In genomic region chr11:83648610-83649467, GRCh38 we compare ENCODE assay signal across 29 cellular contexts.
DNase-seq lines count a peak whose midpoint lies in the region; FAIRE-seq and TF ChIP-seq lines count a peak whose summit lies in the region.
"Had no signal": no experiment of that assay in that cellular context is flagged by ENCODE, and none has a peak within 500 bp of the region (broad histone marks: within the 10 kb centered on the region; RNA-seq: fewer than 3 reads in every experiment).

No MANE protein-coding gene starts in this region.

- no peak overlapping the region for H4K8ac ChIP-seq in mesendoderm (ENCODE audit: low read depth, low read length)

- POLR2A ChIA-PET in Caco-2 (lab: Charles Lee) = interaction anchor here (0.7 to 1.3 kb wide), 4 partner anchors 17 to 492 kb away, joined by 3 to 5 read pairs (median 3); partner anchors contain the start of gene PCF11

- no peak overlapping the region for H2BK5ac ChIP-seq in mesendoderm (ENCODE audit: low read length)

- H3K27ac ChIP-seq in mesendoderm (ENCODE audit: low read depth, low read length) = no peak overlapping the region
- H3K27ac ChIP-seq in spleen = no peak overlapping the region
- H3K27ac ChIP-seq: SJCRH30, stomach, transverse colon had no signal

- no CpG with 5 or more reads among the region's 2 CpGs for WGBS in mesendoderm (ENCODE audit: extremely low coverage, insufficient coverage, low lambda C conversion rate)
- 62 to 87% (median 76%) methylated on average over 2 of the region's 2 CpGs for WGBS in spleen, 5 donors

- H3K4me1 Mint-ChIP-seq in Caco-2 (ENCODE audit: low read depth, unreplicated experiment) = peaks cover 18% of the 10 kb centered on the region
- H3K4me1 Mint-ChIP-seq: activated naive CD8-positive, alpha-beta T cell treated with anti-CD3 and anti-CD28 coated beads, Interleukin-2, amount 10 ng/mL, durations not matched to agents 7 days and 5 days; CD8-positive, alpha-beta memory T cell had no signal

- no peaks in the 10 kb centered on the region for H3K27me3 Mint-ChIP-seq in Caco-2 (ENCODE audit: insufficient read depth, unreplicated experiment)
- H3K27me3 Mint-ChIP-seq: activated naive CD8-positive, alpha-beta T cell treated with anti-CD3 and anti-CD28 coated beads, Interleukin-2, amount 10 ng/mL, durations not matched to agents 7 days and 5 days had no signal

- no peak overlapping the region for H3K56ac ChIP-seq in mesendoderm (ENCODE audit: low read length)

- peak overlapping the region; percentile 39 for H3K18ac ChIP-seq in mesendoderm (ENCODE audit: low read length)

- no peak for TF ChIP-seq POLR2A in spleen (IDR thresholded peaks at IDR 0.05)

- H3K9ac ChIP-seq in mesendoderm (ENCODE audit: low read length) = no peak overlapping the region

- BruUV-seq in Caco-2 (replicated peaks; lab: Mats Ljungman, UMichigan) = no TSS peak

- no peaks in the 10 kb centered on the region for H3K9me3 ChIP-seq in Caco-2
- no peaks in the 10 kb centered on the region for H3K9me3 ChIP-seq in spleen
- H3K9me3 ChIP-seq: BE2C, MG63, SJCRH30, stomach, transverse colon had no signal

- CTCF ChIA-PET in Caco-2 (lab: Charles Lee) = interaction anchor here (0.9 to 1.7 kb wide), 5 partner anchors 42 to 363 kb away, joined by 3 to 14 read pairs (median 3); partner anchors contain the start of gene CCDC90B

- no peak overlapping the region for H3K23ac ChIP-seq in mesendoderm (ENCODE audit: low read length)

- no peak overlapping the region for H2AK5ac ChIP-seq in mesendoderm (ENCODE audit: low read length)

- no peaks in the 10 kb centered on the region for H3K79me1 ChIP-seq in mesendoderm (ENCODE audit: low read length)

- no peak for FAIRE-seq in GM19239 (lab: Jason Lieb, UNC)
- FAIRE-seq: astrocyte, endothelial cell of umbilical vein, TTC549 had no signal

- no peak overlapping the region for H2BK120ac ChIP-seq in mesendoderm (ENCODE audit: low read depth, low read length)

- H3K4me3 ChIP-seq in Caco-2 (ENCODE audit: low read depth, low read length) (no peak overlapping the region), epithelial cell of proximal tubule (ENCODE audit: low read depth, low read length) (no peak overlapping the region), mesendoderm (ENCODE audit: low read length) (no peak overlapping the region), spleen (no peak overlapping the region)
- H3K4me3 ChIP-seq: lung, MG63, SJCRH30, stomach, transverse colon had no signal

- H3K9me3 Mint-ChIP-seq in Caco-2 (ENCODE audit: unreplicated experiment) = no peaks in the 10 kb centered on the region
- H3K9me3 Mint-ChIP-seq: activated CD8-positive, alpha-beta T cell treated with anti-CD3 and anti-CD28 coated beads for 36 hours; activated naive CD8-positive, alpha-beta T cell treated with anti-CD3 and anti-CD28 coated beads, Interleukin-2, amount 10 ng/mL, durations not matched to agents 7 days and 5 days; CD8-positive, alpha-beta memory T cell had no signal

- H3K4me2 ChIP-seq in mesendoderm (ENCODE audit: low read length) = no peak overlapping the region

- H3K36me3 Mint-ChIP-seq in Caco-2 (ENCODE audit: insufficient read depth, unreplicated experiment) = no peaks in the 10 kb centered on the region
- H3K36me3 Mint-ChIP-seq: activated naive CD8-positive, alpha-beta T cell treated with anti-CD3 and anti-CD28 coated beads, Interleukin-2, amount 10 ng/mL, durations not matched to agents 7 days and 5 days; CD8-positive, alpha-beta memory T cell had no signal

- peak in 1 of 2 experiments; percentile 65 for DNase-seq in Caco-2
- DNase-seq in NCI-H82 treated with DMSO at 0.1 percent for 48 hours (lab: John Stamatoyannopoulos, UW; ENCODE audit: unreplicated experiment) = peak; percentile 56
- peak; percentile 48 for DNase-seq in epithelial cell of proximal tubule (ENCODE audit: low read depth)
- peak; percentile 73 for DNase-seq in mesendoderm
- no peak for DNase-seq in GM19239 (ENCODE audit: insufficient read length, low spot score)
- DNase-seq in amygdala (lab: John Stamatoyannopoulos, UW) = no peak
- no peak for DNase-seq in spleen
- no peak for DNase-seq in activated T-cell treated with anti-CD3 and anti-CD28 coated beads for 4 hours
- DNase-seq: activated CD4-positive, CD25-positive, alpha-beta regulatory T cell treated with anti-CD3 and anti-CD28 coated beads, Interleukin-2, amount 50 U/mL, for 72 hours; activated CD8-positive, alpha-beta T cell treated with anti-CD3 and anti-CD28 coated beads for 36 hours; activated effector memory CD4-positive, alpha-beta T cell treated with anti-CD3 and anti-CD28 coated beads, Interleukin-2, amount 50 U/mL, for 16 hours; activated naive CD8-positive, alpha-beta T cell treated with anti-CD3 and anti-CD28 coated beads, Interleukin-2, amount 10 ng/mL, durations not matched to agents 7 days and 5 days; BE2C; CD8-positive, alpha-beta memory T cell; DMS79; GDM1; H7; islet precursor cell; MG63; NCI-H1105 treated with DMSO at 0.1 percent for 48 hours; NCI-H2029; SJCRH30; stimulated activated CD8-positive, alpha-beta memory T cell treated with anti-CD3 and anti-CD28 coated beads, Interleukin-4, amount 100 ng/mL, for 48 hours; stomach; transverse colon had no signal

- H3K36me3 ChIP-seq in Caco-2 (ENCODE audit: control insufficient read depth, insufficient read depth, low read length) = no peaks in the 10 kb centered on the region
- H3K36me3 ChIP-seq in mesendoderm (ENCODE audit: control insufficient read depth, insufficient read depth, low read length) = no peaks in the 10 kb centered on the region
- no peaks in the 10 kb centered on the region for H3K36me3 ChIP-seq in spleen
- H3K36me3 ChIP-seq: BE2C, MG63, SJCRH30, stomach, transverse colon had no signal

- H3K4me1 ChIP-seq in Caco-2 = peaks cover 31% of the 10 kb centered on the region
- peaks cover 2% of the 10 kb centered on the region for H3K4me1 ChIP-seq in mesendoderm (ENCODE audit: control insufficient read depth, low read depth, low read length)
- no peaks in the 10 kb centered on the region for H3K4me1 ChIP-seq in spleen
- H3K4me1 ChIP-seq: BE2C, SJCRH30, stomach, transverse colon had no signal

- TF ChIP-seq CTCF in Caco-2 (IDR thresholded peaks at IDR 0.05; ENCODE audit: insufficient read depth in 1 of 2, low read depth in 1 of 2, low read length in 1 of 2, severe bottlenecking in 1 of 2, unreplicated experiment in 1 of 2) (no peak), epithelial cell of proximal tubule (conservative IDR thresholded peaks at IDR 0.05; ENCODE audit: low read depth, low read length) (no peak), spleen (IDR thresholded peaks at IDR 0.05 in 8 of 11, conservative IDR thresholded peaks at IDR 0.05 in 3 of 11) (no peak)

- H2BK15ac ChIP-seq in mesendoderm (replicated peaks; ENCODE audit: low read depth) = peak overlapping the region; percentile 85

- H3K4ac ChIP-seq in mesendoderm (ENCODE audit: low read depth, low read length) = peak overlapping the region; percentile 81

- no peaks in the 10 kb centered on the region for H3K27me3 ChIP-seq in Caco-2 (replicated peaks; ENCODE audit: control insufficient read depth, insufficient read depth, low read length)
- H3K27me3 ChIP-seq in mesendoderm (ENCODE audit: insufficient read depth, low read length, poor library complexity) = no peaks in the 10 kb centered on the region
- no peaks in the 10 kb centered on the region for H3K27me3 ChIP-seq in spleen (replicated peaks in 1 of 7)
- H3K27me3 ChIP-seq: BE2C, MG63, SJCRH30, stomach, transverse colon had no signal

- H4K5ac ChIP-seq in mesendoderm (ENCODE audit: low read length) = no peak overlapping the region

- intact Hi-C loops in Caco-2 (cut with micrococcal nuclease; ENCODE audit: unreplicated experiment) = loop anchor here (1.0 to 2.0 kb wide), 3 partner anchors 33 to 76 kb away; no protein-coding TSS in a partner anchor
- intact Hi-C loops in spleen (cut with DNase I; ENCODE audit: low total_unique reads) = no loop called here

- H3K4me3 Mint-ChIP-seq in Caco-2 (ENCODE audit: unreplicated experiment) = peak overlapping the region; percentile 20
- H3K4me3 Mint-ChIP-seq: activated CD8-positive, alpha-beta T cell treated with anti-CD3 and anti-CD28 coated beads for 36 hours; activated naive CD8-positive, alpha-beta T cell treated with anti-CD3 and anti-CD28 coated beads, Interleukin-2, amount 10 ng/mL, durations not matched to agents 7 days and 5 days; CD8-positive, alpha-beta memory T cell had no signal

- peak overlapping the region; percentile 65 for H3K27ac Mint-ChIP-seq in Caco-2 (ENCODE audit: unreplicated experiment)
- H3K27ac Mint-ChIP-seq: activated CD8-positive, alpha-beta T cell treated with anti-CD3 and anti-CD28 coated beads for 36 hours; activated naive CD8-positive, alpha-beta T cell treated with anti-CD3 and anti-CD28 coated beads, Interleukin-2, amount 10 ng/mL, durations not matched to agents 7 days and 5 days; CD8-positive, alpha-beta memory T cell had no signal

- no peaks in the 10 kb centered on the region for H3K79me2 ChIP-seq in mesendoderm (ENCODE audit: control insufficient read depth, insufficient read depth, low read length)

Comparison
In these comparisons a context has a peak if more than half of its experiments do, and no peak if none do; other contexts are left out.
1. DNase-seq: peak in NCI-H82 treated with DMSO at 0.1 percent for 48 hours (single experiment), epithelial cell of proximal tubule (single experiment) and mesendoderm (single experiment); none in GM19239 (single experiment), amygdala (0 of 56), spleen (single experiment) and activated T-cell treated with anti-CD3 and anti-CD28 coated beads for 4 hours (single experiment).